In genomic region chr3:49940667-49941249, GRCh38 we compare ENCODE assay signal across 8 cellular contexts. TPM values are rescaled to one million over a fixed set of nuclear protein-coding genes. Genes with fewer than 3 reads are reported as not detected.
A peak's percentile ranks its signal among the peaks of the same experiment; 100 is the strongest.
DNase-seq lines count a peak whose midpoint lies in the region; ATAC-seq and TF ChIP-seq lines count a peak whose summit lies in the region.

No MANE protein-coding gene starts in this region.

- H3K27me3 ChIP-seq in SK-N-SH (ENCODE audit: insufficient read depth) (no peaks in the 10 kb centered on the region), stomach smooth muscle (ENCODE audit: control insufficient read depth in 1 of 2, insufficient read depth in 2 of 2, low read length in 2 of 2) (no peaks in the 10 kb centered on the region)

- no peaks in the 10 kb centered on the region for H3K9me2 ChIP-seq in SK-N-SH

- 7% methylated on average over 23 of the region's 23 CpGs for WGBS in SK-N-SH (ENCODE audit: low lambda C conversion rate)

- peak overlapping the region; percentile 94 for H3K9ac ChIP-seq in SK-N-SH
- peak overlapping the region; percentile 85 to 92 for H3K9ac ChIP-seq in stomach smooth muscle (ENCODE audit: low read length in 2 of 2)

- no peak for ATAC-seq in SK-N-SH treated with all-trans-retinoic acid at 6 μM for 48 hours
- ATAC-seq in WTC11, result no peak
- ATAC-seq in GM21390 (IDR thresholded peaks at IDR 0.05; ENCODE audit: unreplicated experiment), result no peak

- no peaks in the 10 kb centered on the region; a peak in 1 of 4 replicates for H3K4me1 ChIP-seq in SK-N-SH (ENCODE audit: control insufficient read depth in 1 of 2, insufficient read depth in 2 of 2, low read depth in 1 of 2, low read length in 1 of 2)
- peaks cover 8% of the 10 kb centered on the region for H3K4me1 ChIP-seq in stomach smooth muscle (ENCODE audit: control insufficient read depth, insufficient read depth, low read length)

- no peak for TF ChIP-seq CTCF in SK-N-SH (IDR thresholded peaks at IDR 0.05)
- TF ChIP-seq CTCF in WTC11 (IDR thresholded peaks at IDR 0.05), result no peak

- CTCF ChIA-PET in SK-N-SH (lab: Yijun Ruan, JAX), result interaction anchor here (0.9 to 3.0 kb wide), 7 partner anchors 10 to 139 kb away, joined by 3 to 12 read pairs (median 5); partner anchors contain the start of genes INKA1 and MON1A
- CTCF ChIA-PET in WTC11 (lab: Charles Lee), result interaction anchor here (0.9 to 2.4 kb wide), 9 partner anchors 11 to 269 kb away, joined by 3 to 42 read pairs (median 3); partner anchors contain the start of gene MON1A

- POLR2A ChIA-PET in SK-N-SH (lab: Yijun Ruan, JAX), result interaction anchor here (0.7 to 2.4 kb wide), 15 partner anchors 8 to 471 kb away, joined by 3 to 32 read pairs (median 6); partner anchors contain the start of genes DAG1, INKA1, IP6K1 and MON1A
- POLR2A ChIA-PET in WTC11 (lab: Charles Lee), result interaction anchor here (1.1 to 2.5 kb wide), 4 partner anchors 11 to 59 kb away, joined by 3 to 31 read pairs (median 3); partner anchors contain the start of gene MON1A

- H3K9me3 ChIP-seq in SK-N-SH (no peaks in the 10 kb centered on the region), stomach smooth muscle (ENCODE audit: control insufficient read depth in 2 of 2, low read length in 2 of 2) (no peaks in the 10 kb centered on the region)

- peak overlapping the region; percentile 96 for H3K27ac Mint-ChIP-seq in WTC11

- H3K79me2 ChIP-seq in SK-N-SH (ENCODE audit: insufficient read depth), result peaks cover 54% of the 10 kb centered on the region

- H3K36me3 Mint-ChIP-seq in WTC11, result peaks cover 12% of the 10 kb centered on the region

- peak overlapping the region; percentile 85 for H3K4me2 ChIP-seq in SK-N-SH

- peaks cover 19% of the 10 kb centered on the region for H3F3A ChIP-seq in SK-N-SH (replicated peaks; ENCODE audit: insufficient read depth)

- H4K20me1 ChIP-seq in SK-N-SH (ENCODE audit: insufficient read depth), result peaks cover 51% of the 10 kb centered on the region

- H3K4me1 Mint-ChIP-seq in WTC11, result peaks cover 8% of the 10 kb centered on the region

- H2AFZ ChIP-seq in SK-N-SH (ENCODE audit: low read depth), result peak overlapping the region; percentile 74; the same call in 1 of the 2 replicates

- H3K4me3 ChIP-seq in SK-N-SH (ENCODE audit: low read depth in 2 of 2, low read length in 1 of 2), result peak overlapping the region; percentile 71 to 100
- peak overlapping the region; percentile 95 for H3K4me3 ChIP-seq in iPS-11a (ENCODE audit: low read depth, low read length)
- H3K4me3 ChIP-seq in stomach smooth muscle (ENCODE audit: low read length in 2 of 2), result peak overlapping the region; percentile 95 to 97

- peak overlapping the region; percentile 98 for H3K4me3 Mint-ChIP-seq in WTC11

- TF ChIP-seq RAD21 in SK-N-SH (IDR thresholded peaks at IDR 0.05; ENCODE audit: low read length), result no peak

- H3K9me3 Mint-ChIP-seq in WTC11, result peaks cover 6% of the 10 kb centered on the region; the same call in 1 of the 2 replicates

- H3K27me3 Mint-ChIP-seq in WTC11 (ENCODE audit: low read depth), result no peaks in the 10 kb centered on the region; the same call in 1 of the 2 replicates

- H3K27ac ChIP-seq in SK-N-SH (ENCODE audit: low read depth in 2 of 2, low read length in 1 of 2) (peak overlapping the region; percentile 94 to 96), stomach smooth muscle (ENCODE audit: low read length) (peak overlapping the region; percentile 82)

- no peak for DNase-seq in SK-N-SH
- DNase-seq in WTC11 (ENCODE audit: low spot score), result no peak
- DNase-seq in NOMO-1 treated with DMSO at 0.1 percent for 48 hours (lab: John Stamatoyannopoulos, UW; ENCODE audit: unreplicated experiment), result no peak
- no peak for DNase-seq in HT-29 (ENCODE audit: low spot score)

- peaks cover 0 to 13% of the 10 kb centered on the region in 2 experiments for H3K36me3 ChIP-seq in SK-N-SH (replicated peaks in 1 of 2; ENCODE audit: control insufficient read depth in 1 of 2, insufficient read depth in 2 of 2, low read length in 1 of 2)
- H3K36me3 ChIP-seq in stomach smooth muscle (ENCODE audit: control insufficient read depth in 2 of 2, insufficient read depth in 2 of 2, low read length in 2 of 2), result no peaks in the 10 kb centered on the region

- no peak for TF ChIP-seq EP300 in SK-N-SH (IDR thresholded peaks at IDR 0.05; ENCODE audit: borderline replicate concordance in 1 of 2, low read depth in 1 of 2, low read length in 1 of 2)

TF ChIP-seq in SK-N-SH, 30 proteins besides CTCF, POLR2A, EP300 and RAD21 (continues in another document):
- TF ChIP-seq JUND (IDR thresholded peaks at IDR 0.05) (no peak), TCF12 (IDR thresholded peaks at IDR 0.05) (no peak), RFX5 (IDR thresholded peaks at IDR 0.05; ENCODE audit: low read length) (no peak), TEAD4 (IDR thresholded peaks at IDR 0.05; ENCODE audit: borderline replicate concordance, insufficient read depth) (no peak), SMC3 (IDR thresholded peaks at IDR 0.05; ENCODE audit: low read depth, low read length) (no peak), SIN3A (IDR thresholded peaks at IDR 0.05; ENCODE audit: borderline replicate concordance, low read depth, low read length) (no peak), MXI1 (IDR thresholded peaks at IDR 0.05; ENCODE audit: low read depth, low read length) (no peak), RXRA (IDR thresholded peaks at IDR 0.05; ENCODE audit: borderline replicate concordance, low read depth) (no peak)
- TF ChIP-seq, protein P1, sequence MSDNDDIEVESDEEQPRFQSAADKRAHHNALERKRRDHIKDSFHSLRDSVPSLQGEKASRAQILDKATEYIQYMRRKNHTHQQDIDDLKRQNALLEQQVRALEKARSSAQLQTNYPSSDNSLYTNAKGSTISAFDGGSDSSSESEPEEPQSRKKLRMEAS (IDR thresholded peaks at IDR 0.05; ENCODE audit: low read depth), result no peak

TF ChIP-seq in SK-N-SH treated with all-trans-retinoic acid at 6 μM for 48 hours, 23 proteins besides CTCF, POLR2A, EP300 and RAD21 (continues in another document):
- TF ChIP-seq POU6F1 (CRISPR knock-in tag; IDR thresholded peaks at IDR 0.05; ENCODE audit: borderline replicate concordance, low read depth) (no peak), ZNF8 (CRISPR knock-in tag; IDR thresholded peaks at IDR 0.05) (no peak), TOX (CRISPR knock-in tag; IDR thresholded peaks at IDR 0.05; ENCODE audit: borderline replicate concordance) (no peak)

TF ChIP-seq in WTC11, 78 proteins besides CTCF, POLR2A, EP300 and RAD21 (continues in another document):
- TF ChIP-seq NFYB (CRISPR knock-in tag; conservative IDR thresholded peaks at IDR 0.05; ENCODE audit: low read depth), result no peak
- TF ChIP-seq, protein P2, sequence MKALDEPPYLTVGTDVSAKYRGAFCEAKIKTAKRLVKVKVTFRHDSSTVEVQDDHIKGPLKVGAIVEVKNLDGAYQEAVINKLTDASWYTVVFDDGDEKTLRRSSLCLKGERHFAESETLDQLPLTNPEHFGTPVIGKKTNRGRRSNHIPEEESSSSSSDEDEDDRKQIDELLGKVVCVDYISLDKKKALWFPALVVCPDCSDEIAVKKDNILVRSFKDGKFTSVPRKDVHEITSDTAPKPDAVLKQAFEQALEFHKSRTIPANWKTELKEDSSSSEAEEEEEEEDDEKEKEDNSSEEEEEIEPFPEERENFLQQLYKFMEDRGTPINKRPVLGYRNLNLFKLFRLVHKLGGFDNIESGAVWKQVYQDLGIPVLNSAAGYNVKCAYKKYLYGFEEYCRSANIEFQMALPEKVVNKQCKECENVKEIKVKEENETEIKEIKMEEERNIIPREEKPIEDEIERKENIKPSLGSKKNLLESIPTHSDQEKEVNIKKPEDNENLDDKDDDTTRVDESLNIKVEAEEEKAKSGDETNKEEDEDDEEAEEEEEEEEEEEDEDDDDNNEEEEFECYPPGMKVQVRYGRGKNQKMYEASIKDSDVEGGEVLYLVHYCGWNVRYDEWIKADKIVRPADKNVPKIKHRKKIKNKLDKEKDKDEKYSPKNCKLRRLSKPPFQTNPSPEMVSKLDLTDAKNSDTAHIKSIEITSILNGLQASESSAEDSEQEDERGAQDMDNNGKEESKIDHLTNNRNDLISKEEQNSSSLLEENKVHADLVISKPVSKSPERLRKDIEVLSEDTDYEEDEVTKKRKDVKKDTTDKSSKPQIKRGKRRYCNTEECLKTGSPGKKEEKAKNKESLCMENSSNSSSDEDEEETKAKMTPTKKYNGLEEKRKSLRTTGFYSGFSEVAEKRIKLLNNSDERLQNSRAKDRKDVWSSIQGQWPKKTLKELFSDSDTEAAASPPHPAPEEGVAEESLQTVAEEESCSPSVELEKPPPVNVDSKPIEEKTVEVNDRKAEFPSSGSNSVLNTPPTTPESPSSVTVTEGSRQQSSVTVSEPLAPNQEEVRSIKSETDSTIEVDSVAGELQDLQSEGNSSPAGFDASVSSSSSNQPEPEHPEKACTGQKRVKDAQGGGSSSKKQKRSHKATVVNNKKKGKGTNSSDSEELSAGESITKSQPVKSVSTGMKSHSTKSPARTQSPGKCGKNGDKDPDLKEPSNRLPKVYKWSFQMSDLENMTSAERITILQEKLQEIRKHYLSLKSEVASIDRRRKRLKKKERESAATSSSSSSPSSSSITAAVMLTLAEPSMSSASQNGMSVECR (CRISPR knock-in tag; IDR thresholded peaks at IDR 0.05; ENCODE audit: borderline replicate concordance), result no peak
- TF ChIP-seq, protein P1 (CRISPR knock-in tag; IDR thresholded peaks at IDR 0.05), result no peak
- no peak for TF ChIP-seq EMX1 (CRISPR knock-in tag; IDR thresholded peaks at IDR 0.05)

RNA-seq across cellular contexts. Expression of gene RBM6, which starts 0.8 kb away (rescaled TPM):
- 67.4 and 85.5 TPM in 2 replicates for polyA plus RNA-seq in SK-N-SH (2012; rRNA removed)
- polyA plus RNA-seq in SK-N-SH (2012; cell fraction: cytosol; rRNA removed), result 52.6 and 56.6 TPM in 2 replicates
- 295 and 305 TPM in 2 replicates for polyA plus RNA-seq in SK-N-SH (2012; cell fraction: nucleus; rRNA removed)
- total RNA-seq in WTC11 (2021), result 115 to 122 TPM (median 118 TPM) in 3 replicates
- total RNA-seq in HT-29 (2014; rRNA removed; shearing (Covaris generic)), result 17.4 and 23.7 TPM in 2 replicates

RNA-seq across cellular contexts. Expression of gene MON1A, which starts 11.1 kb away (rescaled TPM):
- polyA plus RNA-seq in SK-N-SH (2012; rRNA removed), result 10.9 and 12.0 TPM in 2 replicates
- 6.8 and 9.2 TPM in 2 replicates for polyA plus RNA-seq in SK-N-SH (2012; cell fraction: cytosol; rRNA removed)
- 11.9 and 12.6 TPM in 2 replicates for polyA plus RNA-seq in SK-N-SH (2012; cell fraction: nucleus; rRNA removed)
- total RNA-seq in WTC11 (2021), result 6.6 to 8.6 TPM (median 7.0 TPM) in 3 replicates
- 13.6 and 15.1 TPM in 2 replicates for total RNA-seq in HT-29 (2014; rRNA removed; shearing (Covaris generic))

RNA-seq across cellular contexts. Expression of gene MST1R, which starts 37.1 kb away (rescaled TPM):
- 0.23 and 0.36 TPM in 2 replicates for polyA plus RNA-seq in SK-N-SH (2012; rRNA removed)
- polyA plus RNA-seq in SK-N-SH (2012; cell fraction: cytosol; rRNA removed), result 0.06 and 0.09 TPM in 2 replicates
- 2.0 and 2.4 TPM in 2 replicates for polyA plus RNA-seq in SK-N-SH (2012; cell fraction: nucleus; rRNA removed)
- total RNA-seq in WTC11 (2021), result 5.1 to 6.2 TPM (median 5.6 TPM) in 3 replicates
- 60.3 and 64.4 TPM in 2 replicates for total RNA-seq in HT-29 (2014; rRNA removed; shearing (Covaris generic))
